ENCODE assay signal across 16 cellular contexts in genomic region chr1:157270705-157271274, GRCh38.
"Had no signal": no experiment of that assay in that cellular context is flagged by ENCODE, and none has a peak within 500 bp of the region (broad histone marks: within the 10 kb centered on the region; RNA-seq: fewer than 3 reads in every experiment).

No MANE protein-coding gene starts in this region.

- H3K36me3 ChIP-seq: cardiac muscle cell, heart right ventricle, prostate gland, spleen, suprapubic skin, upper lobe of left lung had no signal

- DNase-seq: activated CD4-positive, alpha-beta T cell treated with anti-CD3 and anti-CD28 coated beads for 4 hours; activated naive CD4-positive, alpha-beta T cell treated with anti-CD3 and anti-CD28 coated beads for 36 hours; foreskin melanocyte; heart right ventricle; occipital lobe; spleen; stimulated activated CD4-positive, alpha-beta T cell treated with anti-CD3 and anti-CD28 coated beads, Interleukin-1b, Interleukin-23, amount 100 ng/mL, for 48 hours; stimulated activated naive CD4-positive, alpha-beta T cell; T1000 had no signal

- H3K4me1 ChIP-seq: heart right ventricle, prostate gland, suprapubic skin, upper lobe of left lung had no signal

- H3K9me3 ChIP-seq: prostate gland, spleen, suprapubic skin, upper lobe of left lung had no signal

- H3K4me1 Mint-ChIP-seq: nephron had no signal

- H3K9me3 Mint-ChIP-seq: activated naive CD4-positive, alpha-beta T cell treated with anti-CD3 and anti-CD28 coated beads for 36 hours; nephron had no signal

- ATAC-seq: heart right ventricle, sciatic nerve had no signal

- H3K4me3 Mint-ChIP-seq: activated naive CD4-positive, alpha-beta T cell treated with anti-CD3 and anti-CD28 coated beads for 36 hours; nephron had no signal

- H3K27me3 ChIP-seq: cardiac muscle cell, upper lobe of left lung had no signal

- H3K27ac ChIP-seq: cardiac muscle cell, heart right ventricle, prostate gland, spleen, suprapubic skin, upper lobe of left lung, VCaP had no signal

- H3K27ac Mint-ChIP-seq: activated naive CD4-positive, alpha-beta T cell treated with anti-CD3 and anti-CD28 coated beads for 36 hours; nephron had no signal

- H3K4me3 ChIP-seq: cardiac muscle cell, heart right ventricle, prostate gland, spleen, suprapubic skin, upper lobe of left lung had no signal
